13 cellular contexts compared by ENCODE assay signal in genomic region chr3:71998995-71999673, GRCh38.
DNase-seq lines count a peak whose midpoint lies in the region; ATAC-seq, FAIRE-seq and TF ChIP-seq lines count a peak whose summit lies in the region.
"Had no signal": no experiment of that assay in that cellular context is flagged by ENCODE, and none has a peak within 500 bp of the region (broad histone marks: within the 10 kb centered on the region; RNA-seq: fewer than 3 reads in every experiment).

No MANE protein-coding gene starts in this region.

- no peaks in the 10 kb centered on the region for H3K27me3 Mint-ChIP-seq in T-helper 1 cell treated with Interleukin-12 subunit alpha and Interleukin-12 subunit beta and Interleukin-4 antibody, amounts not matched to agents 30 μg/mL and 1 μg/mL, for 36 hours (ENCODE audit: low read depth)

- no peak overlapping the region for H3K4me3 Mint-ChIP-seq in T-helper 1 cell treated with Interleukin-12 subunit alpha and Interleukin-12 subunit beta and Interleukin-4 antibody, amounts not matched to agents 30 μg/mL and 1 μg/mL, for 36 hours
- H3K4me3 Mint-ChIP-seq: CD8-positive, alpha-beta T cell had no signal

- H3K4me1 Mint-ChIP-seq in T-helper 1 cell treated with Interleukin-12 subunit alpha and Interleukin-12 subunit beta and Interleukin-4 antibody, amounts not matched to agents 30 μg/mL and 1 μg/mL, for 36 hours (ENCODE audit: low read depth) = peaks cover 29% of the 10 kb centered on the region

- peaks cover 3% of the 10 kb centered on the region for H3K9me3 Mint-ChIP-seq in T-helper 1 cell treated with Interleukin-12 subunit alpha and Interleukin-12 subunit beta and Interleukin-4 antibody, amounts not matched to agents 30 μg/mL and 1 μg/mL, for 36 hours
- H3K9me3 Mint-ChIP-seq: CD8-positive, alpha-beta T cell had no signal

- ATAC-seq in HG03342 (IDR thresholded peaks at IDR 0.05; ENCODE audit: unreplicated experiment) (no peak), HG03432 (IDR thresholded peaks at IDR 0.05; ENCODE audit: unreplicated experiment) (no peak)
- ATAC-seq: CD8-positive, alpha-beta T cell; upper lobe of right lung had no signal

- H4K20me1 ChIP-seq in fibroblast of lung (ENCODE audit: control insufficient read depth, extremely low read depth, insufficient read depth, low read length) = no peaks in the 10 kb centered on the region

- no peak for FAIRE-seq in urothelium cell line (lab: Jason Lieb, UNC)
- FAIRE-seq: colon had no signal

- H3K4me3 ChIP-seq in fibroblast of lung (replicated peaks in 1 of 4; ENCODE audit: control extremely low read depth in 1 of 4, insufficient read depth in 1 of 4, low read depth in 3 of 4, low read length in 4 of 4) = no peak overlapping the region
- H3K4me3 ChIP-seq: upper lobe of right lung had no signal

- H3K27ac ChIP-seq in fibroblast of lung (ENCODE audit: insufficient read depth, low read length) = peak overlapping the region; percentile 73
- H3K27ac ChIP-seq: upper lobe of right lung had no signal

- no peak for TF ChIP-seq CTCF in fibroblast of lung (conservative IDR thresholded peaks at IDR 0.05 in 1 of 2, IDR thresholded peaks at IDR 0.05 in 1 of 2; ENCODE audit: low read depth in 1 of 2, low read length in 2 of 2)

- H3K9ac ChIP-seq in fibroblast of lung (ENCODE audit: insufficient read depth, low read length) = peak overlapping the region; percentile 18

- no peaks in the 10 kb centered on the region for H3K79me2 ChIP-seq in fibroblast of lung (ENCODE audit: control insufficient read depth, insufficient read depth, low read length)

- H3K27me3 ChIP-seq in fibroblast of lung (ENCODE audit: control insufficient read depth, insufficient read depth, low read length) = no peaks in the 10 kb centered on the region
- H3K27me3 ChIP-seq: upper lobe of right lung had no signal

- peak; percentile 24 for DNase-seq in stimulated activated CD4-positive, alpha-beta T cell treated with anti-CD3 and anti-CD28 coated beads, Interleukin-15, amount 100 ng/mL, for 24 hours
- DNase-seq in stimulated activated CD4-positive, alpha-beta T cell treated with anti-CD3 and anti-CD28 coated beads, Interleukin-12 subunit alpha, Interleukin-12 subunit beta, amount 100 ng/mL, for 4 hours = no peak
- DNase-seq in fibroblast of lung (ENCODE audit: low read depth in 2 of 2) (peak; percentile 87 to 94), stromal cell of bone marrow (ENCODE audit: low read depth) (peak; percentile 98), urothelium cell line (ENCODE audit: low spot score) (no peak)
- DNase-seq: CD8-positive, alpha-beta T cell; GOT3; NCI-H1694 treated with DMSO at 0.1 percent for 48 hours; upper lobe of right lung had no signal

- H3K36me3 ChIP-seq in fibroblast of lung (ENCODE audit: control insufficient read depth, insufficient read depth, low read length) = no peaks in the 10 kb centered on the region
- H3K36me3 ChIP-seq: upper lobe of right lung had no signal

- H3K4me2 ChIP-seq in fibroblast of lung (ENCODE audit: extremely low read depth, insufficient read depth, low read length) = no peak overlapping the region

- peaks cover 4% of the 10 kb centered on the region for H3K4me1 ChIP-seq in fibroblast of lung (ENCODE audit: control insufficient read depth, extremely low read depth, insufficient read depth, low read length)
- H3K4me1 ChIP-seq: upper lobe of right lung had no signal

- H3K9me3 ChIP-seq in fibroblast of lung (ENCODE audit: control insufficient read depth, insufficient read depth, low read depth, low read length) = no peaks in the 10 kb centered on the region
- H3K9me3 ChIP-seq: upper lobe of right lung had no signal

- peak overlapping the region; percentile 76 for H3K27ac Mint-ChIP-seq in T-helper 1 cell treated with Interleukin-12 subunit alpha and Interleukin-12 subunit beta and Interleukin-4 antibody, amounts not matched to agents 30 μg/mL and 1 μg/mL, for 36 hours
- H3K27ac Mint-ChIP-seq: CD8-positive, alpha-beta T cell had no signal

- H2AFZ ChIP-seq in fibroblast of lung (ENCODE audit: low read length) = no peak overlapping the region

- peaks cover 6% of the 10 kb centered on the region for H3K36me3 Mint-ChIP-seq in T-helper 1 cell treated with Interleukin-12 subunit alpha and Interleukin-12 subunit beta and Interleukin-4 antibody, amounts not matched to agents 30 μg/mL and 1 μg/mL, for 36 hours (ENCODE audit: low read depth)
- H3K36me3 Mint-ChIP-seq: CD8-positive, alpha-beta T cell had no signal

Comparison
In these comparisons a context has a peak if more than half of its experiments do, and no peak if none do; other contexts are left out.
1. DNase-seq: peak in stimulated activated CD4-positive, alpha-beta T cell treated with anti-CD3 and anti-CD28 coated beads, Interleukin-15, amount 100 ng/mL, for 24 hours (single experiment), fibroblast of lung (2 of 2) and stromal cell of bone marrow (single experiment); none in stimulated activated CD4-positive, alpha-beta T cell treated with anti-CD3 and anti-CD28 coated beads, Interleukin-12 subunit alpha, Interleukin-12 subunit beta, amount 100 ng/mL, for 4 hours (single experiment) and urothelium cell line (single experiment).